ENCODE assay signal across 27 cellular contexts in genomic region chr10:131337656-131338055, GRCh38. TPM values are rescaled to one million over a fixed set of nuclear protein-coding genes. Genes with fewer than 3 reads are reported as not detected.
"Had no signal": no experiment of that assay in that cellular context is flagged by ENCODE, and none has a peak within 500 bp of the region (broad histone marks: within the 10 kb centered on the region; RNA-seq: fewer than 3 reads in every experiment).

No MANE protein-coding gene starts in this region.

- H3K4me1 ChIP-seq: stomach, suprapubic skin, testis, thyroid gland, tibial artery, tibial nerve, transverse colon, upper lobe of left lung, upper lobe of right lung, uterus, vagina had no signal

- DNase-seq: stimulated activated CD4-positive, alpha-beta T cell treated with anti-CD3 and anti-CD28 coated beads, Interleukin-2, amount 100 ng/mL, for 48 hours; stimulated activated CD4-positive, alpha-beta T cell treated with anti-CD3 and anti-CD28 coated beads, Interleukin-4, amount 100 ng/mL, for 1 hour; stimulated activated CD4-positive, alpha-beta T cell treated with anti-CD3 and anti-CD28 coated beads, Interleukin-4, amount 100 ng/mL, for 24 hours; stimulated activated CD4-positive, alpha-beta T cell treated with anti-CD3 and anti-CD28 coated beads, Interleukin-4, amount 100 ng/mL, for 4 hours; stimulated activated CD8-positive, alpha-beta memory T cell treated with anti-CD3 and anti-CD28 coated beads, Interleukin-4, amount 100 ng/mL, for 48 hours; stimulated activated naive B cell treated with anti-CD40 and anti-IgM and Interleukin-4, amounts not matched to agents 10 μg/mL and 1 μg/mL and 100 μg/mL, for 72 hours; stimulated activated naive CD4-positive, alpha-beta T cell; stimulated activated naive CD4-positive, alpha-beta T cell treated with Interleukin-2 at 50 U/mL for 16 hours; stimulated activated naive CD8-positive, alpha-beta T cell treated with anti-CD3 and anti-CD28 coated beads, Interleukin-15, amount 100 ng/mL, for 72 hours; stimulated activated naive CD8-positive, alpha-beta T cell treated with anti-CD3 and anti-CD28 coated beads, Interleukin-15, Interleukin-2, amounts not matched to agents 100 U/mL and 50 U/mL, for 24 hours; stomach; substantia nigra; testis; thyroid gland; tibial artery; transverse colon; trophoblast cell; upper lobe of left lung; upper lobe of right lung; uterus had no signal

- H3K27me3 ChIP-seq: suprapubic skin, testis, thyroid gland, tibial artery, tibial nerve, transverse colon, upper lobe of left lung, uterus, vagina had no signal

- ATAC-seq: stimulated activated effector memory CD8-positive, alpha-beta T cell treated with anti-CD3 and anti-CD28 coated beads, Interleukin-12 subunit alpha, Interleukin-12 subunit beta, amount 100 ng/mL, for 72 hours; stimulated activated memory B cell treated with anti-CD40 and anti-IgM and Interleukin-4, amounts not matched to agents 10 μg/mL and 1 μg/mL and 100 μg/mL, for 72 hours; stimulated activated naive B cell treated with anti-CD40 and anti-IgM and Interleukin-4, amounts not matched to agents 10 μg/mL and 1 μg/mL and 100 μg/mL, for 72 hours; stimulated activated naive CD8-positive, alpha-beta T cell treated with anti-CD3 and anti-CD28 coated beads, Interleukin-15, amount 100 ng/mL, for 72 hours; stimulated activated naive CD8-positive, alpha-beta T cell treated with anti-CD3 and anti-CD28 coated beads, Interleukin-15, Interleukin-2, amounts not matched to agents 100 U/mL and 50 U/mL, for 24 hours; upper lobe of right lung had no signal

- H3K4me3 ChIP-seq: stomach, suprapubic skin, testis, thoracic aorta, thyroid gland, tibial artery, tibial nerve, transverse colon, upper lobe of left lung, upper lobe of right lung, uterus, vagina had no signal

- H3K36me3 ChIP-seq: stomach, suprapubic skin, thoracic aorta, thyroid gland, tibial artery, tibial nerve, transverse colon, upper lobe of left lung, upper lobe of right lung, uterus, vagina had no signal

- H3K27ac ChIP-seq: stomach, suprapubic skin, testis, thoracic aorta, thyroid gland, tibial artery, tibial nerve, transverse colon, upper lobe of left lung, upper lobe of right lung, uterus, vagina had no signal

- H3K9me3 ChIP-seq: suprapubic skin, testis, thoracic aorta, thyroid gland, tibial artery, upper lobe of left lung, upper lobe of right lung, uterus, vagina had no signal

RNA-seq across cellular contexts. Expression of gene TCERG1L, which starts 26.1 kb away (rescaled TPM):
- total RNA-seq: subcutaneous adipose tissue, thoracic aorta, upper lobe of right lung, vagina had no signal
